ENCODE assay signal across 22 cellular contexts in genomic region chr10:71456631-71457030, GRCh38. TPM values are rescaled to one million over a fixed set of nuclear protein-coding genes. Genes with fewer than 3 reads are reported as not detected.
"Had no signal": no experiment of that assay in that cellular context is flagged by ENCODE, and none has a peak within 500 bp of the region (broad histone marks: within the 10 kb centered on the region; RNA-seq: fewer than 3 reads in every experiment).

No MANE protein-coding gene starts in this region.

- H3K4me1 ChIP-seq: esophagus muscularis mucosa, left lung, lower lobe of right lung had no signal

- ATAC-seq: gastrocnemius medialis, heart right ventricle, left cardiac atrium, left lung, left ventricle myocardium superior, lower lobe of right lung, mucosa of descending colon had no signal

- H3K27me3 ChIP-seq: esophagus muscularis mucosa, gastrocnemius medialis had no signal

- H3K4me3 ChIP-seq: coronary artery, dorsolateral prefrontal cortex, esophagus muscularis mucosa, gastrocnemius medialis, heart right ventricle, left lung, lower lobe of right lung, mucosa of descending colon had no signal

- FAIRE-seq: colon, endothelial cell of umbilical vein, islet of Langerhans, keratinocyte had no signal

- H3K9me3 ChIP-seq: esophagus muscularis mucosa, gastrocnemius medialis, heart right ventricle, left lung, lower lobe of right lung, mucosa of descending colon had no signal

- H3K27ac ChIP-seq: coronary artery, dorsolateral prefrontal cortex, esophagus muscularis mucosa, gastrocnemius medialis, heart right ventricle, left lung, lower lobe of right lung had no signal

- DNase-seq: dermis blood vessel endothelial cell; dorsolateral prefrontal cortex; effector CD4-positive, alpha-beta T cell; effector memory CD4-positive, alpha-beta T cell; foreskin melanocyte; gastrocnemius medialis; glutamatergic neuron; head of caudate nucleus; heart right ventricle; hippocampal formation; left cardiac atrium; left lung; left ventricle myocardium superior; lower lobe of right lung; mesenchymal stem cell; mucosa of descending colon had no signal

- H3K36me3 ChIP-seq: esophagus muscularis mucosa, gastrocnemius medialis, heart right ventricle, left lung, lower lobe of right lung had no signal

RNA-seq across cellular contexts. Expression of gene CDH23, which starts 59.9 kb away (rescaled TPM):
- polyA plus RNA-seq: endothelial cell of umbilical vein had no signal
